ENCODE assay signal across 10 cellular contexts in the genomic region with DNA sequence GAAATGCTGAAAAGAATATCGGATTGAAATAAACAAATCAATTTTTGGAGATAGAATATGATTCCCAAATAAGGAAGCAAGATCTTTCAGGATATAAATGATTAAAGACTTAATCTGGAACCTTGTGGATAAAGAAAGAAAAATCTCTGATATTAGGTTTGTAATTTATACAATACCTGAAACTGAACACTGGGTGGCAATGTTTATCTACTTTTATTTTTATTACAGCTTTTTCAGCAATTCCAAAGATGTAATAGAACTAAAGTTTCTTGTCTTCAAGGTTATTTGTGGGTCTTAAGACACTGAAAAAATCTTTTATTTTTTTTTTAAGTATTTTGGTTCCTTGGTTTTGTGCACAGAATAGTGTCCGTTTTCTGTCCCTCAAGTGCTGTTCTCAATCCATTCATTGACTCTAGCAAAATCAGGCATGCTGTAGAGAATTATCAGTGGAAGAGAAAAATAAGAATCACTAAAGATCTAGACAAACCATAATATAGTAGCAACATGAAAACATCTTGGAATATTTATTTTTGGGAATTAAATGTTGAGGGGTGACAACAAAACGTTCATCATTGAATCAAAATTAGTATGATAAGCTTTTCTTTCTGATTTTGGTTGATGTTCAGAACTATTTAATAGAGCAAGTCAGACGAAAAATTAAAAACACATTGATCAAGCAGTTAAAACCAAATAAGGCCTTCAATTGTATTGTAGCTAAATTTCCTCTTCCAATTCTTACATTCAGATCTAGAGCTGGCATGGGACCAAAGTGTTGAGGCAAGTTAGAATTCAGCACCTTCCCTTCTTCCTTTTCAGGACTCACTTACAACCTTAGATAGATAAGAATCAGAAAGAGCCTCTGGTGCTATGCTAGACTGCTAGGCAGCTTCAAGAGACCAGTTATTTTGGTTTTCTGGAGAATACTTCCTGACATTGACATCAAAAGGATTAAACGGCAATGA.
DNase-seq lines count a peak whose midpoint lies in the region; ATAC-seq, FAIRE-seq and TF ChIP-seq lines count a peak whose summit lies in the region.
"Had no signal": no experiment of that assay in that cellular context is flagged by ENCODE, and none has a peak within 500 bp of the region (broad histone marks: within the 10 kb centered on the region; RNA-seq: fewer than 3 reads in every experiment).

No MANE protein-coding gene starts in this region.

- H3K4me3 ChIP-seq in bronchial epithelial cell (ENCODE audit: low read depth, low read length): no peak overlapping the region
- H3K4me3 ChIP-seq in psoas muscle: no peak overlapping the region
- H3K4me3 ChIP-seq: lung, SJSA1 had no signal

- intact Hi-C loops in psoas muscle (cut with DNase I): no loop called here

- TF ChIP-seq CTCF in bronchial epithelial cell (IDR thresholded peaks at IDR 0.05; ENCODE audit: insufficient read depth, low read length, severe bottlenecking): no peak
- peak; percentile 30 for TF ChIP-seq CTCF in psoas muscle (IDR thresholded peaks at IDR 0.05)

- H3K27me3 ChIP-seq in bronchial epithelial cell (ENCODE audit: control insufficient read depth, insufficient read depth, low read length) (no peaks in the 10 kb centered on the region), psoas muscle (ENCODE audit: insufficient read depth in 3 of 3, low read length in 2 of 3) (no peaks in the 10 kb centered on the region)
- H3K27me3 ChIP-seq: SJSA1 had no signal

- no peaks in the 10 kb centered on the region for H3K4me1 ChIP-seq in psoas muscle
- H3K4me1 ChIP-seq: SJSA1 had no signal

- no peak overlapping the region for H3K27ac ChIP-seq in psoas muscle
- H3K27ac ChIP-seq: SJSA1 had no signal

- ATAC-seq in psoas muscle (no peak), GM21528 (IDR thresholded peaks at IDR 0.05; ENCODE audit: low FRiP score, unreplicated experiment) (no peak)
- ATAC-seq in activated CD4-positive, CD25-positive, alpha-beta regulatory T cell treated with anti-CD3 and anti-CD28 coated beads, Interleukin-2, amount 50 U/mL, for 24 hours: no peak

- H3K36me3 ChIP-seq in bronchial epithelial cell (ENCODE audit: control insufficient read depth, insufficient read depth, low read length) (no peaks in the 10 kb centered on the region), psoas muscle (ENCODE audit: insufficient read depth in 1 of 2, low read depth in 1 of 2) (no peaks in the 10 kb centered on the region)
- H3K36me3 ChIP-seq: SJSA1 had no signal

- no peak for FAIRE-seq in bronchial epithelial cell (lab: Jason Lieb, UNC)

- 55 to 60% (median 59%) methylated on average over 5 of the region's 5 CpGs for WGBS in psoas muscle, 3 donors

- no peaks in the 10 kb centered on the region for H3K9me3 ChIP-seq in psoas muscle
- H3K9me3 ChIP-seq: SJSA1 had no signal

- DNase-seq in NCI-H2107 treated with DMSO at 0.1 percent for 48 hours (lab: John Stamatoyannopoulos, UW; ENCODE audit: unreplicated experiment) (peak; percentile 13), NCI-H2107 (lab: John Stamatoyannopoulos, UW) (no peak), NCI-H146 (lab: John Stamatoyannopoulos, UW) (peak; percentile 47), bronchial epithelial cell (ENCODE audit: low read depth) (peak; percentile 12), psoas muscle (no peak), activated T-cell treated with anti-CD3 and anti-CD28 coated beads for 4 hours (no peak)

Comparison
In these comparisons a context has a peak if more than half of its experiments do, and no peak if none do; other contexts are left out.
1. DNase-seq: peak in NCI-H2107 treated with DMSO at 0.1 percent for 48 hours (single experiment), NCI-H146 (single experiment) and bronchial epithelial cell (single experiment); none in NCI-H2107 (single experiment), psoas muscle (0 of 2) and activated T-cell treated with anti-CD3 and anti-CD28 coated beads for 4 hours (single experiment).